Comparison of ENCODE assay signal across 1 cellular context in genomic region chr15:40381818-40382529, GRCh38.
TF ChIP-seq lines count a peak whose summit lies in the region.

No MANE protein-coding gene starts in this region.

TF ChIP-seq in H1, 55 proteins besides CTCF, POLR2A, EP300 and RAD21:
- TF ChIP-seq GTF2F1 (IDR thresholded peaks at IDR 0.05; ENCODE audit: borderline replicate concordance, low read depth, low read length), result no peak
- no peak for TF ChIP-seq TCF12 (IDR thresholded peaks at IDR 0.05; ENCODE audit: low read depth, low read length)
